28 cellular contexts compared by ENCODE assay signal in genomic region chr20:63886921-63887320, GRCh38. TPM values are rescaled to one million over a fixed set of nuclear protein-coding genes. Genes with fewer than 3 reads are reported as not detected.
DNase-seq lines count a peak whose midpoint lies in the region; ATAC-seq and TF ChIP-seq lines count a peak whose summit lies in the region.
"Had no signal": no experiment of that assay in that cellular context is flagged by ENCODE, and none has a peak within 500 bp of the region (broad histone marks: within the 10 kb centered on the region; RNA-seq: fewer than 3 reads in every experiment).

No MANE protein-coding gene starts in this region.

- peaks cover 18 to 66% of the 10 kb centered on the region in 2 donors for H3K36me3 ChIP-seq in esophagus (ENCODE audit: control insufficient read depth in 2 of 2, insufficient read depth in 2 of 2, low read length in 1 of 2)

- H3K36me3 Mint-ChIP-seq in T-helper 2 cell treated with Interferon-gamma antibody and Interleukin-4, amounts not matched to agents 5 μg/mL and 100 μg/mL, for 36 hours (ENCODE audit: low read depth), result peaks cover 23% of the 10 kb centered on the region
- H3K36me3 Mint-ChIP-seq in stimulated activated naive B cell treated with anti-CD40 and anti-IgM and Interleukin-4, amounts not matched to agents 10 μg/mL and 1 μg/mL and 100 μg/mL, for 72 hours, result peaks cover 36 to 62% of the 10 kb centered on the region in 2 donors
- H3K36me3 Mint-ChIP-seq in effector memory CD8-positive, alpha-beta T cell (ENCODE audit: insufficient read depth), result peaks cover 28% of the 10 kb centered on the region

- no peak for TF ChIP-seq CTCF in RWPE1 (conservative IDR thresholded peaks at IDR 0.05; ENCODE audit: low read depth)

- WGBS in esophagus, 2 donors, result 90 to 92% methylated on average over 11 of the region's 11 CpGs

- peak overlapping the region; percentile 36 for H3K27ac Mint-ChIP-seq in T-helper 2 cell treated with Interferon-gamma antibody and Interleukin-4, amounts not matched to agents 5 μg/mL and 100 μg/mL, for 36 hours
- H3K27ac Mint-ChIP-seq in stimulated activated naive B cell treated with anti-CD40 and anti-IgM and Interleukin-4, amounts not matched to agents 10 μg/mL and 1 μg/mL and 100 μg/mL, for 72 hours, result peak overlapping the region; percentile 65
- H3K27ac Mint-ChIP-seq in effector memory CD8-positive, alpha-beta T cell, result no peak overlapping the region
- H3K27ac Mint-ChIP-seq: CD4-positive, CD25-positive, alpha-beta regulatory T cell had no signal

- ATAC-seq in stimulated activated naive B cell treated with anti-CD40 and anti-IgM and Interleukin-4, amounts not matched to agents 10 μg/mL and 1 μg/mL and 100 μg/mL, for 72 hours (replicated peaks), result no peak
- ATAC-seq in GM21529 (IDR thresholded peaks at IDR 0.05; ENCODE audit: unreplicated experiment), result no peak
- ATAC-seq in effector memory CD8-positive, alpha-beta T cell (replicated peaks), result no peak
- ATAC-seq: Panc1 had no signal

- no peaks in the 10 kb centered on the region for H3K9me3 Mint-ChIP-seq in T-helper 2 cell treated with Interferon-gamma antibody and Interleukin-4, amounts not matched to agents 5 μg/mL and 100 μg/mL, for 36 hours
- H3K9me3 Mint-ChIP-seq in stimulated activated naive B cell treated with anti-CD40 and anti-IgM and Interleukin-4, amounts not matched to agents 10 μg/mL and 1 μg/mL and 100 μg/mL, for 72 hours, result no peaks in the 10 kb centered on the region
- no peaks in the 10 kb centered on the region for H3K9me3 Mint-ChIP-seq in effector memory CD8-positive, alpha-beta T cell
- H3K9me3 Mint-ChIP-seq: CD4-positive, CD25-positive, alpha-beta regulatory T cell had no signal

- no peaks in the 10 kb centered on the region for H3K27me3 ChIP-seq in esophagus (ENCODE audit: control insufficient read depth in 1 of 2, insufficient read depth in 2 of 2, low read length in 2 of 2)
- H3K27me3 ChIP-seq: BE2C had no signal

- no peak for DNase-seq in T-helper 2 cell treated with Interferon-gamma antibody and Interleukin-4, amounts not matched to agents 5 μg/mL and 100 μg/mL, for 36 hours (ENCODE audit: low spot score)
- DNase-seq in T-helper 2 cell, result no peak
- no peak for DNase-seq in RWPE1 (ENCODE audit: low spot score)
- no peak for DNase-seq in stimulated activated naive B cell treated with anti-CD40 and anti-IgM and Interleukin-4, amounts not matched to agents 10 μg/mL and 1 μg/mL and 100 μg/mL, for 72 hours
- DNase-seq in mucosa of gallbladder (ENCODE audit: low spot score), result no peak
- DNase-seq in effector memory CD8-positive, alpha-beta T cell, result no peak
- DNase-seq: BE2C; CD4-positive, CD25-positive, alpha-beta regulatory T cell; DMS53; GOT3; HCEC 1CT; IMR-90; KG1; MM.1S; NCI-H1417; NCI-H1694; NCI-H2081; NCI-H2227 treated with DMSO at 0.1 percent for 48 hours; NCI-H510A; NCI-H69; SIG-M5 had no signal

- POLR2A ChIA-PET in RWPE1 (lab: Yijun Ruan, JAX; ENCODE audit: low non-redundant PET), result interaction anchor here (1.4 kb wide), 1 partner anchor 21 kb away, joined by 4 read pairs; the partner anchor contains the start of gene TPD52L2

- H3K27me3 Mint-ChIP-seq in T-helper 2 cell treated with Interferon-gamma antibody and Interleukin-4, amounts not matched to agents 5 μg/mL and 100 μg/mL, for 36 hours (ENCODE audit: low read depth), result no peaks in the 10 kb centered on the region
- no peaks in the 10 kb centered on the region for H3K27me3 Mint-ChIP-seq in stimulated activated naive B cell treated with anti-CD40 and anti-IgM and Interleukin-4, amounts not matched to agents 10 μg/mL and 1 μg/mL and 100 μg/mL, for 72 hours
- no peaks in the 10 kb centered on the region for H3K27me3 Mint-ChIP-seq in effector memory CD8-positive, alpha-beta T cell
- H3K27me3 Mint-ChIP-seq: CD4-positive, CD25-positive, alpha-beta regulatory T cell had no signal

- no peaks in the 10 kb centered on the region for H3K9me3 ChIP-seq in esophagus (ENCODE audit: control insufficient read depth in 2 of 2, insufficient read depth in 1 of 2, low read depth in 1 of 2, low read length in 1 of 2)
- H3K9me3 ChIP-seq: BE2C had no signal

- H3K4me3 Mint-ChIP-seq in T-helper 2 cell treated with Interferon-gamma antibody and Interleukin-4, amounts not matched to agents 5 μg/mL and 100 μg/mL, for 36 hours, result no peak overlapping the region
- H3K4me3 Mint-ChIP-seq in stimulated activated naive B cell treated with anti-CD40 and anti-IgM and Interleukin-4, amounts not matched to agents 10 μg/mL and 1 μg/mL and 100 μg/mL, for 72 hours, result no peak overlapping the region
- H3K4me3 Mint-ChIP-seq in effector memory CD8-positive, alpha-beta T cell, result no peak overlapping the region
- H3K4me3 Mint-ChIP-seq: CD4-positive, CD25-positive, alpha-beta regulatory T cell had no signal

- H3K4me1 ChIP-seq in esophagus (ENCODE audit: control insufficient read depth in 2 of 2, insufficient read depth in 2 of 2, low read length in 1 of 2), result peaks cover 0 to 37% of the 10 kb centered on the region in 2 donors
- H3K4me1 ChIP-seq: BE2C had no signal

- H3K4me3 ChIP-seq in esophagus (ENCODE audit: low read depth in 1 of 2, low read length in 2 of 2), result peak overlapping the region; percentile 0 to 24
- H3K4me3 ChIP-seq: SK-N-MC had no signal

- H3K4me1 Mint-ChIP-seq in T-helper 2 cell treated with Interferon-gamma antibody and Interleukin-4, amounts not matched to agents 5 μg/mL and 100 μg/mL, for 36 hours (ENCODE audit: low read depth), result no peaks in the 10 kb centered on the region
- H3K4me1 Mint-ChIP-seq in stimulated activated naive B cell treated with anti-CD40 and anti-IgM and Interleukin-4, amounts not matched to agents 10 μg/mL and 1 μg/mL and 100 μg/mL, for 72 hours, result peaks cover 13 to 17% of the 10 kb centered on the region in 2 donors
- peaks cover 4 to 6% of the 10 kb centered on the region in 2 donors for H3K4me1 Mint-ChIP-seq in effector memory CD8-positive, alpha-beta T cell (ENCODE audit: low read depth in 2 of 2)

- H3K27ac ChIP-seq in RWPE1, result peak overlapping the region; percentile 51
- H3K27ac ChIP-seq in esophagus (ENCODE audit: low read depth in 2 of 2, low read length in 1 of 2), result peak overlapping the region in 1 of 2 donors; percentile 59
- H3K27ac ChIP-seq: 22Rv1, SK-N-MC had no signal

- CTCF ChIA-PET in RWPE1 (lab: Yijun Ruan, JAX), result interaction anchor here (0.6 to 1.1 kb wide), 2 partner anchors 21 to 22 kb away, joined by 3 to 4 read pairs; no protein-coding TSS in a partner anchor

RNA-seq across cellular contexts. Expression of gene DNAJC5, which starts 8.0 kb away (rescaled TPM):
- polyA plus RNA-seq in esophagus, result 10 to 100 TPM; 42.9 to 59.4 TPM
- 53.0 TPM for total RNA-seq in mucosa of gallbladder

RNA-seq across cellular contexts. Expression of gene TPD52L2, which starts 21.9 kb away (rescaled TPM):
- 100 to 1,000 TPM in 1 of 2 donors, 10 to 100 TPM in 1; 82.0 to 107 TPM for polyA plus RNA-seq in esophagus
- total RNA-seq in mucosa of gallbladder, result 72.3 TPM

RNA-seq across cellular contexts. Expression of gene ABHD16B, which starts 25.6 kb away (rescaled TPM):
- polyA plus RNA-seq in esophagus, result under 1 TPM; 0.42 to 0.92 TPM
- total RNA-seq in mucosa of gallbladder, result not detected
- total RNA-seq: CD4-positive, CD25-positive, alpha-beta regulatory T cell; Daoy; G401; IMR-90 had no signal

RNA-seq across cellular contexts. Expression of gene ZBTB46, which starts 55.9 kb away (rescaled TPM):
- 1 to 10 TPM in 1 of 2 donors, under 1 TPM in 1; 0.68 to 1.0 TPM for polyA plus RNA-seq in esophagus
- total RNA-seq in mucosa of gallbladder, result 9.0 TPM

Comparison
In these comparisons a context has a peak if more than half of its experiments do, and no peak if none do; other contexts are left out.
1. H3K27ac Mint-ChIP-seq: peak in T-helper 2 cell treated with Interferon-gamma antibody and Interleukin-4, amounts not matched to agents 5 μg/mL and 100 μg/mL, for 36 hours (single experiment) and stimulated activated naive B cell treated with anti-CD40 and anti-IgM and Interleukin-4, amounts not matched to agents 10 μg/mL and 1 μg/mL and 100 μg/mL, for 72 hours (single experiment); none in effector memory CD8-positive, alpha-beta T cell (0 of 2).